22 cellular contexts compared by ENCODE assay signal in genomic region chr2:44124502-44124901, GRCh38.
"Had no signal": no experiment of that assay in that cellular context is flagged by ENCODE, and none has a peak within 500 bp of the region (broad histone marks: within the 10 kb centered on the region; RNA-seq: fewer than 3 reads in every experiment).

No MANE protein-coding gene starts in this region.

- H3K27me3 Mint-ChIP-seq: dendritic cell treated with granulocyte-macrophage colony-stimulating factor and Interleukin-4, amounts not matched to agents 40 ng/mL and 50 ng/mL, for 4 days; naive B cell; progenitor cell of endocrine pancreas had no signal

- ATAC-seq: esophagus mucosa, gastrocnemius medialis, left cardiac atrium, left lung, mucosa of descending colon, right lobe of liver had no signal

- H3K27ac Mint-ChIP-seq: dendritic cell treated with granulocyte-macrophage colony-stimulating factor and Interleukin-4, amounts not matched to agents 40 ng/mL and 50 ng/mL, for 4 days; endodermal cell; mesothelial cell of epicardium; naive B cell; natural killer cell treated with Interleukin-12 subunit alpha and Interleukin-12 subunit beta and Interleukin-15 and Interleukin-18, amount 100 ng/mL, for 72 hours; neural progenitor cell; progenitor cell of endocrine pancreas had no signal

- H3K36me3 Mint-ChIP-seq: mesothelial cell of epicardium; naive B cell; natural killer cell treated with Interleukin-12 subunit alpha and Interleukin-12 subunit beta and Interleukin-15 and Interleukin-18, amount 100 ng/mL, for 72 hours; neural progenitor cell had no signal

- DNase-seq: colonic mucosa; effector CD8-positive, alpha-beta T cell; endodermal cell; foreskin fibroblast; gastrocnemius medialis; head of caudate nucleus; left cardiac atrium; left lung; mesenchymal stem cell; mucosa of descending colon; naive B cell; right lobe of liver; small intestine; stimulated activated CD4-positive, alpha-beta T cell treated with anti-CD3 and anti-CD28 coated beads, Interleukin-1b, Interleukin-23, amount 100 ng/mL, for 48 hours; stimulated activated naive CD4-positive, alpha-beta T cell; upper lobe of left lung had no signal

- H3K4me3 Mint-ChIP-seq: dendritic cell treated with granulocyte-macrophage colony-stimulating factor and Interleukin-4, amounts not matched to agents 40 ng/mL and 50 ng/mL, for 4 days; endodermal cell; mesothelial cell of epicardium; naive B cell; natural killer cell treated with Interleukin-12 subunit alpha and Interleukin-12 subunit beta and Interleukin-15 and Interleukin-18, amount 100 ng/mL, for 72 hours; neural progenitor cell had no signal

- H3K9me3 Mint-ChIP-seq: dendritic cell treated with granulocyte-macrophage colony-stimulating factor and Interleukin-4, amounts not matched to agents 40 ng/mL and 50 ng/mL, for 4 days; endodermal cell; mesothelial cell of epicardium; naive B cell; natural killer cell treated with Interleukin-12 subunit alpha and Interleukin-12 subunit beta and Interleukin-15 and Interleukin-18, amount 100 ng/mL, for 72 hours; neural progenitor cell had no signal
